1 cellular context compared by ENCODE assay signal in genomic region chr11:95498731-95499396, GRCh38.
TF ChIP-seq lines count a peak whose summit lies in the region.

No MANE protein-coding gene starts in this region.

TF ChIP-seq in H1, 55 proteins besides CTCF, POLR2A, EP300 and RAD21 (continued from another document):
- TF ChIP-seq RXRA (IDR thresholded peaks at IDR 0.05; ENCODE audit: insufficient read depth, low read depth, low read length) = no peak
TF ChIP-seq in H1: peak in this region for 5.
